Comparison of ENCODE assay signal across 13 cellular contexts in the genomic region with DNA sequence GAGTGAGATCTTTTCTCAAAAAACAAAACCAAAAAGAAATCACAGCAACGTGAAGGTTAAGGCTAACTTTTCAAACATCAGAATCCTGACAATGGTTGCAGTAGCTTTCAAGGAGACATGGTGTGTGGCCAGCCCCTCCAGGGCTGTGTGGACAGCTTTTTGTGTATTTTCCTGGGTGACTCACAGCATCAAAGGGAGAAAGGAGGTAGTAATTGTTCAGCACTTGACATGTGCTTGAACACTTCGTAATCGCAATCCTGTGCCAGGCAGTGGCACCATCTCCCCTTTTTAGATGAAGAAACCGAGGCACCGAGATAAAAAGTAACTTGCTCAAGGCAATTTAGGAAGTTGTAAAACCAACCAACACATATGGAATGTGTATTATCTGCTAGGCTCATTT. TPM values are rescaled to one million over a fixed set of nuclear protein-coding genes. Genes with fewer than 3 reads are reported as not detected.
DNase-seq lines count a peak whose midpoint lies in the region; ATAC-seq, FAIRE-seq and TF ChIP-seq lines count a peak whose summit lies in the region.
"Had no signal": no experiment of that assay in that cellular context is flagged by ENCODE, and none has a peak within 500 bp of the region (broad histone marks: within the 10 kb centered on the region; RNA-seq: fewer than 3 reads in every experiment).

No MANE protein-coding gene starts in this region.

- H3K27ac ChIP-seq in KMS-11 (no peak overlapping the region), uterus (no peak overlapping the region)
- H3K27ac ChIP-seq: ovary had no signal

- H3K4me1 Mint-ChIP-seq in WTC11: peaks cover 21% of the 10 kb centered on the region

- H3K9ac ChIP-seq in KMS-11: no peak overlapping the region

- FAIRE-seq in GM12891 (lab: Jason Lieb, UNC): no peak

- H3K4me3 ChIP-seq in KMS-11 (IDR thresholded peaks at IDR 0.05; ENCODE audit: insufficient read depth, low read depth, low read length) (no peak overlapping the region), uterus (no peak overlapping the region)
- H3K4me3 ChIP-seq: K562, ovary, stomach had no signal

- CTCF ChIA-PET in WTC11 (lab: Charles Lee): interaction anchor here (0.6 to 2.0 kb wide), 78 partner anchors 8 to 747 kb away, joined by 3 to 25 read pairs (median 4); a partner anchor contains a TSS

- H3K36me3 ChIP-seq in KMS-11 (ENCODE audit: insufficient read depth): no peaks in the 10 kb centered on the region
- no peaks in the 10 kb centered on the region for H3K36me3 ChIP-seq in uterus
- H3K36me3 ChIP-seq: ovary had no signal

- TF ChIP-seq POLR2A in uterus (IDR thresholded peaks at IDR 0.05) (no peak), GM12891 (IDR thresholded peaks at IDR 0.05; ENCODE audit: low read depth, low read length) (no peak)

- DNase-seq in DMS53 treated with DMSO at 0.1 percent for 48 hours (lab: John Stamatoyannopoulos, UW; ENCODE audit: unreplicated experiment) (peak; percentile 74), WTC11 (ENCODE audit: low spot score) (no peak), kidney tubule cell (ENCODE audit: low spot score) (peak; percentile 34), uterus (no peak), NCI-H526 treated with DMSO at 0.1 percent for 48 hours (lab: John Stamatoyannopoulos, UW) (no peak), NCI-H446 (lab: John Stamatoyannopoulos, UW) (no peak), GM12891 (ENCODE audit: insufficient read length, low spot score) (no peak)

- H3K79me2 ChIP-seq in KMS-11 (ENCODE audit: insufficient read depth, low read depth): no peaks in the 10 kb centered on the region

- H3K9me3 ChIP-seq in uterus: no peaks in the 10 kb centered on the region
- H3K9me3 ChIP-seq: Caco-2, ovary, stomach had no signal

- no peaks in the 10 kb centered on the region for H3K36me3 Mint-ChIP-seq in WTC11

- no peak overlapping the region for H3K4me2 ChIP-seq in KMS-11

- H3K4me1 ChIP-seq in KMS-11 (ENCODE audit: low read depth, poor library complexity, severe bottlenecking) (peaks cover 9% of the 10 kb centered on the region), uterus (peaks cover 5 to 18% of the 10 kb centered on the region in 2 donors)
- H3K4me1 ChIP-seq: Caco-2 had no signal

- no peak for ATAC-seq in WTC11

- TF ChIP-seq CTCF in KMS-11 (conservative IDR thresholded peaks at IDR 0.05; ENCODE audit: low read depth, low read length) (no peak), WTC11 (IDR thresholded peaks at IDR 0.05) (no peak), uterus (IDR thresholded peaks at IDR 0.05) (no peak)

- no peaks in the 10 kb centered on the region for H3K9me3 Mint-ChIP-seq in WTC11

- H2AFZ ChIP-seq in KMS-11 (ENCODE audit: low read depth): peak overlapping the region; percentile 75; the same call in 1 of the 2 replicates

- no peaks in the 10 kb centered on the region for H3K27me3 ChIP-seq in KMS-11 (ENCODE audit: insufficient read depth, low read depth)
- H3K27me3 ChIP-seq in uterus: no peaks in the 10 kb centered on the region
- H3K27me3 ChIP-seq: ovary, stomach had no signal

- H3K27me3 Mint-ChIP-seq in WTC11 (ENCODE audit: low read depth): peaks cover 2% of the 10 kb centered on the region

- peak overlapping the region; percentile 100 for H3K27ac Mint-ChIP-seq in WTC11
- H3K27ac Mint-ChIP-seq: activated CD8-positive, alpha-beta T cell treated with anti-CD3 and anti-CD28 coated beads, Interleukin-2, amount 10 ng/mL, durations not matched to agents 7 days and 5 days had no signal

- H3K4me3 Mint-ChIP-seq in WTC11: 0 out of 2 replicates have a peak overlapping the region, but pooled peaks have one; percentile 22
- H3K4me3 Mint-ChIP-seq: activated CD8-positive, alpha-beta T cell treated with anti-CD3 and anti-CD28 coated beads, Interleukin-2, amount 10 ng/mL, durations not matched to agents 7 days and 5 days had no signal

- intact Hi-C loops in uterus (cut with DNase I; ENCODE audit: low total_unique reads): loop anchor here (10.0 kb wide), 1 partner anchor 310 kb away; no protein-coding TSS in a partner anchor

- H4K20me1 ChIP-seq in KMS-11 (ENCODE audit: insufficient read depth): no peaks in the 10 kb centered on the region

- POLR2A ChIA-PET in WTC11 (lab: Charles Lee): no interaction called here

TF ChIP-seq in WTC11, 78 proteins besides CTCF, POLR2A, EP300 and RAD21 (continues in another document):
- TF ChIP-seq, protein P1, sequence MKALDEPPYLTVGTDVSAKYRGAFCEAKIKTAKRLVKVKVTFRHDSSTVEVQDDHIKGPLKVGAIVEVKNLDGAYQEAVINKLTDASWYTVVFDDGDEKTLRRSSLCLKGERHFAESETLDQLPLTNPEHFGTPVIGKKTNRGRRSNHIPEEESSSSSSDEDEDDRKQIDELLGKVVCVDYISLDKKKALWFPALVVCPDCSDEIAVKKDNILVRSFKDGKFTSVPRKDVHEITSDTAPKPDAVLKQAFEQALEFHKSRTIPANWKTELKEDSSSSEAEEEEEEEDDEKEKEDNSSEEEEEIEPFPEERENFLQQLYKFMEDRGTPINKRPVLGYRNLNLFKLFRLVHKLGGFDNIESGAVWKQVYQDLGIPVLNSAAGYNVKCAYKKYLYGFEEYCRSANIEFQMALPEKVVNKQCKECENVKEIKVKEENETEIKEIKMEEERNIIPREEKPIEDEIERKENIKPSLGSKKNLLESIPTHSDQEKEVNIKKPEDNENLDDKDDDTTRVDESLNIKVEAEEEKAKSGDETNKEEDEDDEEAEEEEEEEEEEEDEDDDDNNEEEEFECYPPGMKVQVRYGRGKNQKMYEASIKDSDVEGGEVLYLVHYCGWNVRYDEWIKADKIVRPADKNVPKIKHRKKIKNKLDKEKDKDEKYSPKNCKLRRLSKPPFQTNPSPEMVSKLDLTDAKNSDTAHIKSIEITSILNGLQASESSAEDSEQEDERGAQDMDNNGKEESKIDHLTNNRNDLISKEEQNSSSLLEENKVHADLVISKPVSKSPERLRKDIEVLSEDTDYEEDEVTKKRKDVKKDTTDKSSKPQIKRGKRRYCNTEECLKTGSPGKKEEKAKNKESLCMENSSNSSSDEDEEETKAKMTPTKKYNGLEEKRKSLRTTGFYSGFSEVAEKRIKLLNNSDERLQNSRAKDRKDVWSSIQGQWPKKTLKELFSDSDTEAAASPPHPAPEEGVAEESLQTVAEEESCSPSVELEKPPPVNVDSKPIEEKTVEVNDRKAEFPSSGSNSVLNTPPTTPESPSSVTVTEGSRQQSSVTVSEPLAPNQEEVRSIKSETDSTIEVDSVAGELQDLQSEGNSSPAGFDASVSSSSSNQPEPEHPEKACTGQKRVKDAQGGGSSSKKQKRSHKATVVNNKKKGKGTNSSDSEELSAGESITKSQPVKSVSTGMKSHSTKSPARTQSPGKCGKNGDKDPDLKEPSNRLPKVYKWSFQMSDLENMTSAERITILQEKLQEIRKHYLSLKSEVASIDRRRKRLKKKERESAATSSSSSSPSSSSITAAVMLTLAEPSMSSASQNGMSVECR (CRISPR knock-in tag; IDR thresholded peaks at IDR 0.05; ENCODE audit: borderline replicate concordance): no peak

TF ChIP-seq in GM12891, 5 proteins besides CTCF, POLR2A, EP300 and RAD21:
- TF ChIP-seq PAX5 (IDR thresholded peaks at IDR 0.05; ENCODE audit: insufficient read depth, low read length, severe bottlenecking): no peak
- no peak for TF ChIP-seq POLR2AphosphoS5 (IDR thresholded peaks at IDR 0.05; ENCODE audit: low read depth, low read length)
- TF ChIP-seq TAF1 (IDR thresholded peaks at IDR 0.05; ENCODE audit: low read depth, low read length): no peak
- no peak for TF ChIP-seq POU2F2 (IDR thresholded peaks at IDR 0.05; ENCODE audit: low read depth, low read length)
- TF ChIP-seq SPI1 (IDR thresholded peaks at IDR 0.05; ENCODE audit: low read depth, low read length): no peak
TF ChIP-seq in GM12891: peak in this region for 0.

RNA-seq across cellular contexts. Expression of a gene that starts 10.3 kb away (rescaled TPM):
- total RNA-seq in WTC11 (2021) (8.8 to 17.1 TPM (median 10.2 TPM) in 3 replicates), uterus (100 to 1,000 TPM in 1 of 4 donors, 10 to 100 TPM in 3; 54.1 to 222 (median 71.1) TPM)
- 1.3 TPM for polyA plus RNA-seq in GM12891 (2012; ENCODE audit: low read depth, missing spikeins)

RNA-seq across cellular contexts. Expression of a gene that starts 10.3 kb away (rescaled TPM):
- total RNA-seq in WTC11 (2021) (0.71 to 1.2 TPM (median 0.90 TPM) in 3 replicates), uterus (not detected)
- 0.32 TPM for polyA plus RNA-seq in GM12891 (2012; ENCODE audit: low read depth, missing spikeins)
- total RNA-seq: activated CD8-positive, alpha-beta T cell treated with anti-CD3 and anti-CD28 coated beads, Interleukin-2, amount 10 ng/mL, durations not matched to agents 7 days and 5 days; Caco-2; K562; ovary; stomach had no signal
- polyA plus RNA-seq: K562, ovary, stomach had no signal

Comparison
In these comparisons a context has a peak if more than half of its experiments do, and no peak if none do; other contexts are left out.
1. DNase-seq: peak in DMS53 treated with DMSO at 0.1 percent for 48 hours (single experiment) and kidney tubule cell (single experiment); none in WTC11 (single experiment), uterus (0 of 2), NCI-H526 treated with DMSO at 0.1 percent for 48 hours (single experiment), NCI-H446 (0 of 2) and GM12891 (single experiment).